20 cellular contexts compared by ENCODE assay signal in genomic region chr11:62119569-62119968, GRCh38.
"Had no signal": no experiment of that assay in that cellular context is flagged by ENCODE, and none has a peak within 500 bp of the region (broad histone marks: within the 10 kb centered on the region; RNA-seq: fewer than 3 reads in every experiment).

No MANE protein-coding gene starts in this region.

- H3K36me3 ChIP-seq: esophagus muscularis mucosa, gastroesophageal sphincter, heart left ventricle, lower lobe of right lung had no signal

- H3K27ac ChIP-seq: coronary artery, dorsolateral prefrontal cortex, esophagus muscularis mucosa, foreskin keratinocyte, gastroesophageal sphincter, heart left ventricle, hepatocyte had no signal

- ATAC-seq: foreskin keratinocyte, gastroesophageal sphincter, heart left ventricle, left colon, left lobe of liver, mucosa of descending colon had no signal

- H3K4me3 ChIP-seq: coronary artery, dorsolateral prefrontal cortex, esophagus muscularis mucosa, gastroesophageal sphincter, heart left ventricle, hepatocyte, lower lobe of right lung, mucosa of descending colon had no signal

- H3K27me3 ChIP-seq: dorsolateral prefrontal cortex, esophagus muscularis mucosa, gastroesophageal sphincter, heart left ventricle, hepatocyte had no signal

- DNase-seq: dermis blood vessel endothelial cell; dorsolateral prefrontal cortex; effector CD4-positive, alpha-beta T cell; effector memory CD4-positive, alpha-beta T cell; foreskin keratinocyte; heart left ventricle; hypothalamus; immature natural killer cell; islet precursor cell; kidney; kidney glomerular epithelial cell; left colon; mesenchymal stem cell; mucosa of descending colon had no signal

- H2AFZ ChIP-seq: hepatocyte had no signal

- H3K9me3 ChIP-seq: mucosa of descending colon had no signal

- H3K4me2 ChIP-seq: hepatocyte had no signal
